Comparison of ENCODE assay signal across 8 cellular contexts in the genomic region with DNA sequence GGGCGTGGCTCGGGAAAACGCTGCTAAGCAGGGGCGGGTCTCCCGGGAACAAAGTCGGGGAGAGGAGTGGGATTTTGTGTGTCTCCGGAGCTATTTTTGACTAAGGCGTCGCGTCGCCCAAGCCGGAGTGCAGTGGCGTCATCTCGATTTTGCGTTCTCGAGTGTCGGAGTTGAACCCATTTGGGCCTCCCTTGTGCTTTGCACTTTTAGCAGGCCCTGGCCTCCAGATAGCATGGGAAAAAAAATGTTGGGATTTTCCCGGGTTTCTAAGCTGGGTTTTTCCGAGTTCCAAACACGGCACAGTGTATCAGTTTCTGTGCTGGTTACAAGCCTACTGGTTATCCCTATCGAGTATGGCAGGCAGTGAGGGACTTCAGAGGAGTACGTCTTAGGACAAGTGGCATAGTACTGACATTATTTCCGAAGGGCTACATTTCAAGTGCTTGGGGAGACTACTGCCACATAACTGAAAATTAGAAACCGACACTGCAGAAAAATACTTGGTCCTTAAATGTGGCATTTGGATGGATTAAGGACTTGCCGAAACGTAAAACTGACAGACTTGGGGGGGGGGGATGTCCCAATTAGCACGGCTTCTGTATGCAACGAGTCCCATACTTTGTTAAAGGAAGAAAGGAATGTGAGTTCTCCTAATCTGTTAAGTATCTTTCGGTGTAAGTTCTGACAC.
DNase-seq lines count a peak whose midpoint lies in the region; ATAC-seq, FAIRE-seq and TF ChIP-seq lines count a peak whose summit lies in the region.

No MANE protein-coding gene starts in this region.

- peak overlapping the region; percentile 99 for H3K27ac Mint-ChIP-seq in stimulated activated memory B cell treated with anti-CD40 and anti-IgM and Interleukin-4, amounts not matched to agents 10 μg/mL and 1 μg/mL and 100 μg/mL, for 72 hours

- H2BK120ac ChIP-seq in H1 (replicated peaks; ENCODE audit: low read depth, low read length) = no peak overlapping the region

- H3K4me1 ChIP-seq in A673 (ENCODE audit: insufficient read depth, low read length, poor library complexity, severe bottlenecking) (peaks cover 12% of the 10 kb centered on the region), H1 (replicated peaks in 1 of 4; ENCODE audit: control insufficient read depth in 3 of 4, insufficient read depth in 4 of 4, low read length in 3 of 4) (peaks cover 0 to 3% (median 3%) of the 10 kb centered on the region in 4 experiments; a peak in 5 of 7 replicates)

- H3K9me3 Mint-ChIP-seq in stimulated activated memory B cell treated with anti-CD40 and anti-IgM and Interleukin-4, amounts not matched to agents 10 μg/mL and 1 μg/mL and 100 μg/mL, for 72 hours = no peaks in the 10 kb centered on the region

- no peak overlapping the region for H2AFZ ChIP-seq in H1 (ENCODE audit: low read length)

- TF ChIP-seq CTCF in A673 (conservative IDR thresholded peaks at IDR 0.05; ENCODE audit: low read depth, low read length) = no peak
- no peak for TF ChIP-seq CTCF in H1 (IDR thresholded peaks at IDR 0.05; ENCODE audit: control extremely low read depth in 1 of 3, insufficient read depth in 1 of 3, low read depth in 1 of 3, low read length in 3 of 3)

- H3K79me2 ChIP-seq in H1 (ENCODE audit: control insufficient read depth in 1 of 2, insufficient read depth in 2 of 2, low read length in 2 of 2) = peaks cover 0 to 20% of the 10 kb centered on the region in 2 experiments; a peak in 2 of 4 replicates

- no peak overlapping the region for H2BK12ac ChIP-seq in H1 (ENCODE audit: low read depth, low read length)

- CTCF ChIA-PET in A673 (lab: Charles Lee) (no interaction called here), H1 (lab: Charles Lee; ENCODE audit: partially characterized antibody) (interaction anchor here (1.1 kb wide), 1 partner anchor 94 kb away, joined by 3 read pairs; no protein-coding TSS in a partner anchor)

- peak overlapping the region; percentile 99 for H3K27ac ChIP-seq in A673 (ENCODE audit: low read depth, low read length, poor library complexity, severe bottlenecking)
- H3K27ac ChIP-seq in H1 (ENCODE audit: low read depth, low read length) = peak overlapping the region; percentile 97

- peak in 1 of 2 experiments; percentile 1; a peak in 1 of 4 replicates for TF ChIP-seq RAD21 in H1 (IDR thresholded peaks at IDR 0.05 in 1 of 2, conservative IDR thresholded peaks at IDR 0.05 in 1 of 2; ENCODE audit: low read depth in 2 of 2, low read length in 2 of 2)

- H3K4me1 Mint-ChIP-seq in stimulated activated memory B cell treated with anti-CD40 and anti-IgM and Interleukin-4, amounts not matched to agents 10 μg/mL and 1 μg/mL and 100 μg/mL, for 72 hours = peaks cover 37% of the 10 kb centered on the region

- TF ChIP-seq EP300 in H1 (IDR thresholded peaks at IDR 0.05; ENCODE audit: borderline replicate concordance in 1 of 2, low read depth in 2 of 2, low read length in 2 of 2) = peak in 1 of 2 experiments; percentile 57; a peak in 1 of 3 replicates

- WGBS in H1 (ENCODE audit: extremely low coverage in 1 of 2, insufficient coverage in 1 of 2, insufficient read length in 1 of 2, insufficient replicate concordance in 2 of 2, low coverage in 1 of 2, low lambda C conversion rate in 2 of 2, missing lambda C conversion rate in 1 of 2), 2 experiments = 1% methylated on average over 29 of the region's 29 CpGs; no CpG with 5 or more reads in 1 of the 2 experiments

- no peak overlapping the region for H2BK15ac ChIP-seq in H1 (ENCODE audit: low read length)

- no peak overlapping the region for H3K23ac ChIP-seq in H1 (ENCODE audit: insufficient read length)

- TSS peak; percentile 94 for BruUV-seq in A673 (replicated peaks; lab: Mats Ljungman, UMichigan)

- POLR2A ChIA-PET in A673 (lab: Charles Lee; ENCODE audit: low non-redundant PET) (interaction anchor here (0.5 to 3.9 kb wide), 8 partner anchors 10 to 976 kb away, joined by 3 to 62 read pairs (median 4); a partner anchor contains a TSS), H1 (lab: Charles Lee; ENCODE audit: partially characterized antibody) (interaction anchor here (0.6 to 20.9 kb wide), 54 partner anchors 8 to 1737 kb away, joined by 3 to 2060 read pairs (median 16); a partner anchor contains a TSS)

- no peak overlapping the region for H3K14ac ChIP-seq in H1 (ENCODE audit: insufficient read length)

- H4K5ac ChIP-seq in H1 (ENCODE audit: insufficient read length, low read depth, low read length) = peak overlapping the region; percentile 26

- no peak for DNase-seq in A673 (ENCODE audit: low spot score)
- DNase-seq in NCI-H510A (lab: John Stamatoyannopoulos, UW) = peak; percentile 68
- DNase-seq in activated CD4-positive, alpha-beta T cell treated with anti-CD3 and anti-CD28 coated beads, Interleukin-2, amount 50 U/mL, for 48 hours = peak; percentile 78 to 84
- peak; percentile 49 to 75 for DNase-seq in H1 (ENCODE audit: low read depth in 1 of 2, low spot score in 2 of 2)
- peak; percentile 68 for DNase-seq in mucosa of gallbladder (ENCODE audit: low spot score)

- H3K27me3 Mint-ChIP-seq in stimulated activated memory B cell treated with anti-CD40 and anti-IgM and Interleukin-4, amounts not matched to agents 10 μg/mL and 1 μg/mL and 100 μg/mL, for 72 hours = no peaks in the 10 kb centered on the region

- H3K4me3 Mint-ChIP-seq in stimulated activated memory B cell treated with anti-CD40 and anti-IgM and Interleukin-4, amounts not matched to agents 10 μg/mL and 1 μg/mL and 100 μg/mL, for 72 hours = peak overlapping the region; percentile 95

- FAIRE-seq in H1 (lab: Jason Lieb, UNC) = no peak

- H3K4me2 ChIP-seq in H1 (ENCODE audit: insufficient read depth in 1 of 2, low read depth in 2 of 2, low read length in 2 of 2) = peak overlapping the region; percentile 69 to 85

- peaks cover 6% of the 10 kb centered on the region for H3K23me2 ChIP-seq in H1 (ENCODE audit: low read depth, low read length)

- peak overlapping the region; percentile 28; the same call in 1 of the 2 replicates for H2BK5ac ChIP-seq in H1 (ENCODE audit: low read depth, low read length)

- peak overlapping the region; percentile 93 to 96 (median 96) for H3K9ac ChIP-seq in H1 (replicated peaks in 1 of 4; ENCODE audit: extremely low read depth in 1 of 4, low read depth in 3 of 4, low read length in 3 of 4)

- H2BK20ac ChIP-seq in H1 (ENCODE audit: low read length) = no peak overlapping the region

- no peaks in the 10 kb centered on the region for H3K79me1 ChIP-seq in H1 (ENCODE audit: low read depth, low read length)

- peak overlapping the region; percentile 94 for H3K56ac ChIP-seq in H1 (replicated peaks; ENCODE audit: insufficient read length, low read depth, low read length)

- H3K9me3 ChIP-seq in A673 (ENCODE audit: low read depth, low read length, poor library complexity, severe bottlenecking) (no peaks in the 10 kb centered on the region), H1 (ENCODE audit: insufficient read depth in 2 of 2, low read depth in 1 of 2, low read length in 1 of 2) (no peaks in the 10 kb centered on the region)

- peak overlapping the region; percentile 89 for H3K4me3 ChIP-seq in A673 (ENCODE audit: low read depth, low read length, poor library complexity, severe bottlenecking)
- H3K4me3 ChIP-seq in H1 (ENCODE audit: extremely low read depth in 1 of 4, insufficient read depth in 2 of 4, low read depth in 3 of 4, low read length in 4 of 4) = peak overlapping the region; percentile 90 to 100 (median 92)

- intact Hi-C loops in A673 (cut with micrococcal nuclease; ENCODE audit: unreplicated experiment) = loop anchor here (5.0 kb wide), 1 partner anchor 35 kb away; a partner anchor contains a TSS

- H3K18ac ChIP-seq in H1 (ENCODE audit: extremely low read depth, low read length) = 0 out of 2 replicates have a peak overlapping the region, but pooled peaks have one; percentile 35

- no peak overlapping the region for H2AK5ac ChIP-seq in H1 (ENCODE audit: low read depth, low read length)

- TF ChIP-seq POLR2A in H1 (IDR thresholded peaks at IDR 0.05; ENCODE audit: control extremely low read depth in 1 of 2, low read depth in 2 of 2, low read length in 2 of 2) = peak; percentile 83 to 96

- no peaks in the 10 kb centered on the region for H3K27me3 ChIP-seq in A673 (replicated peaks; ENCODE audit: insufficient read depth, low read depth, low read length, poor library complexity)
- no peaks in the 10 kb centered on the region for H3K27me3 ChIP-seq in H1 (replicated peaks in 1 of 4; ENCODE audit: control insufficient read depth in 3 of 4, extremely low read depth in 1 of 4, insufficient read depth in 3 of 4, low read length in 3 of 4)

- no peaks in the 10 kb centered on the region for H3K36me3 ChIP-seq in A673 (ENCODE audit: insufficient read depth, low read length, poor library complexity, severe bottlenecking)
- no peaks in the 10 kb centered on the region for H3K36me3 ChIP-seq in H1 (ENCODE audit: control insufficient read depth in 2 of 4, insufficient read depth in 4 of 4, low read length in 3 of 4)

- peak; percentile 7 for ATAC-seq in GM18858 (IDR thresholded peaks at IDR 0.05; ENCODE audit: unreplicated experiment)
- ATAC-seq in HG03095 (IDR thresholded peaks at IDR 0.05; ENCODE audit: unreplicated experiment) = peak; percentile 7
- ATAC-seq in stimulated activated memory B cell treated with anti-CD40 and anti-IgM and Interleukin-4, amounts not matched to agents 10 μg/mL and 1 μg/mL and 100 μg/mL, for 72 hours = peak; percentile 59

- H3K36me3 Mint-ChIP-seq in stimulated activated memory B cell treated with anti-CD40 and anti-IgM and Interleukin-4, amounts not matched to agents 10 μg/mL and 1 μg/mL and 100 μg/mL, for 72 hours = peaks cover 16% of the 10 kb centered on the region

- no peak overlapping the region for H4K8ac ChIP-seq in H1 (ENCODE audit: extremely low read depth, insufficient read depth, low read length)

- no peak overlapping the region for H4K91ac ChIP-seq in H1 (replicated peaks; ENCODE audit: insufficient read length, low read length)

- peaks cover 1 to 4% of the 10 kb centered on the region in 2 experiments for H4K20me1 ChIP-seq in H1 (replicated peaks in 1 of 2; ENCODE audit: control insufficient read depth in 1 of 2, insufficient read depth in 2 of 2, low read length in 2 of 2)

- no peak overlapping the region for H3K4ac ChIP-seq in H1 (replicated peaks; ENCODE audit: insufficient read length, low read depth, low read length)

TF ChIP-seq in H1, 55 proteins besides CTCF, POLR2A, EP300 and RAD21 (continues in another document):
- TF ChIP-seq SIX5 (IDR thresholded peaks at IDR 0.05; ENCODE audit: low read depth, low read length) (no peak), RNF2 (IDR thresholded peaks at IDR 0.05; ENCODE audit: borderline replicate concordance, low read depth, low read length, missing control alignments, poor library complexity, severe bottlenecking) (no peak), NRF1 (IDR thresholded peaks at IDR 0.05; ENCODE audit: low read depth, low read length) (no peak; the same call in 1 of the 2 replicates), TBP (IDR thresholded peaks at IDR 0.05; ENCODE audit: low read depth, low read length) (no peak), EZH2 (IDR thresholded peaks at IDR 0.05; ENCODE audit: low read depth, low read length, severe bottlenecking) (no peak)
- TF ChIP-seq, protein P1, sequence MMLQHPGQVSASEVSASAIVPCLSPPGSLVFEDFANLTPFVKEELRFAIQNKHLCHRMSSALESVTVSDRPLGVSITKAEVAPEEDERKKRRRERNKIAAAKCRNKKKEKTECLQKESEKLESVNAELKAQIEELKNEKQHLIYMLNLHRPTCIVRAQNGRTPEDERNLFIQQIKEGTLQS (IDR thresholded peaks at IDR 0.05; ENCODE audit: insufficient read depth, low read depth, low read length) = no peak

Comparison
In these comparisons a context has a peak if more than half of its experiments do, and no peak if none do; other contexts are left out.
1. ATAC-seq: peak in every context shown above with its lines; median percentile 59 in stimulated activated memory B cell treated with anti-CD40 and anti-IgM and Interleukin-4, amounts not matched to agents 10 μg/mL and 1 μg/mL and 100 μg/mL, for 72 hours; 7 in GM18858; 7 in HG03095.